In the genomic region with DNA sequence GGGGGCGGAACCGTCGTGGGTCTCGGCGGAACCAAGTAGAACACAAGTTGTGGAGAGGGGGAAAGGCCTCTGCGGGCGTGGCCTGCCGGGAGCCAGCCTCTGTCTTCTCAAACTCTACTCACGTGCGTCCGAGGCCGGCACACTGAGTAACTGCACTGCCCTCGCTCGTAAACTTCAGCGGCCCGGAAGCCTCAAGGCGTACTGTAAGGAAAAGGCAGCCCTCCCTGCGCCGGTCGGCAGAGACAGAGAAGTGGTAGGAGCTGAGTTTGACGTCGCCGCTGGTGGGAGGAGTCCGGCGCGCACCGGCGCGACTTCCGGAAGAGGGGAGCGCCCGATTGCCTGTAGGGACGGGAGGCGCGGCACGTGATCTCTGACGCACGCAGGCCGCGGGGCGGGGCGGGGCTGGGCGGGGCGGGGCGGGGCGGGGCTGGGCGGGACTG, we compare ENCODE assay signal across 8 cellular contexts. TPM values are rescaled to one million over a fixed set of nuclear protein-coding genes. Genes with fewer than 3 reads are reported as not detected.
DNase-seq lines count a peak whose midpoint lies in the region; ATAC-seq and TF ChIP-seq lines count a peak whose summit lies in the region.

A gene with protein sequence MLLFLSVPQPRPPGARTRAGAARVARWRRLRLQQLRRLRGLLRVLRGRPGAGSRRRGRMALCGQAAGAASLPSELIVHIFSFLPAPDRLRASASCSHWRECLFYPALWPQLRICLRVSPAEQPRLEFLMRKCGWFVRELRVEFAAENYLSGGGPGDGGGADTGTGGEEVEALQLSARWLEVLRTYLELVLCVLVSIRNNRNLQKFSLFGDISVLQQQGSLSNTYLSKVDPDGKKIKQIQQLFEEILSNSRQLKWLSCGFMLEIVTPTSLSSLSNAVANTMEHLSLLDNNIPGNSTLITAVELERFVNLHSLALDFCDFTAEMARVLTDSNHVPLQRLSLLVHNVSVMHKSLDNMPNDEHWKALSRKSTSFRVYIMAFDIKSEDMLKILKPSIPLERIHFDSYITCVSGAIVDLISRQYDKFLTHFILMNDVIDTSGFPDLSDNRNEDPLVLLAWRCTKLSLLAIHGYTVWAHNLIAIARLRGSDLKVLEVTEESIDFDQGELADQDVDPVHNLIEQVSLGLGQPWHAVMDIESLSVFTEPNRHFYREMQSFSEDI (minus strand): TSS at position 255 of the 440 bp plus-strand sequence. CDS start 271 bp downstream, outside the sequence.

- DNase-seq in AG09319 (ENCODE audit: extremely low read depth, low read depth) (peak; percentile 92), GM19238 (ENCODE audit: insufficient read length, low spot score) (peak; percentile 94), NCI-H510A (lab: John Stamatoyannopoulos, UW) (peak; percentile 83), cerebellum (ENCODE audit: low spot score) (peak; percentile 96), kidney epithelial cell (ENCODE audit: low read depth) (peak; percentile 68)
- peak; percentile 85 to 91 for DNase-seq in activated CD4-positive, alpha-beta T cell treated with anti-CD3 and anti-CD28 coated beads for 24 hours (ENCODE audit: low read depth in 2 of 2)
- DNase-seq in stimulated activated CD4-positive, alpha-beta T cell treated with anti-CD3 and anti-CD28 coated beads, Interleukin-15, amount 100 ng/mL, for 24 hours, result peak; percentile 96

- H3K36me3 ChIP-seq in kidney epithelial cell (ENCODE audit: control insufficient read depth, insufficient read depth, low read length), result no peaks in the 10 kb centered on the region

- TF ChIP-seq CTCF in AG09319 (IDR thresholded peaks at IDR 0.05; ENCODE audit: low read depth, low read length), result no peak
- no peak for TF ChIP-seq CTCF in kidney epithelial cell (IDR thresholded peaks at IDR 0.05; ENCODE audit: insufficient read depth, low read length, poor library complexity, severe bottlenecking)

- ATAC-seq in HG03439 (IDR thresholded peaks at IDR 0.05; ENCODE audit: unreplicated experiment), result peak; percentile 82

- H3K4me3 ChIP-seq in kidney epithelial cell (ENCODE audit: low read depth, low read length), result peak within 1 kb of the TSS; percentile 94

- H3K27me3 ChIP-seq in kidney epithelial cell (ENCODE audit: control insufficient read depth, insufficient read depth, low read length), result no peaks in the 10 kb centered on the region

RNA-seq across cellular contexts. Expression of the gene that starts here (rescaled TPM):
- total RNA-seq in cerebellum, result 13.3 TPM
- total RNA-seq in kidney epithelial cell, result 13.7 and 17.7 TPM in 2 replicates

Comparison
In these comparisons a context has a peak if more than half of its experiments do, and no peak if none do; other contexts are left out.
1. Peak in every context shown above with its lines: DNase-seq, ATAC-seq and H3K4me3 ChIP-seq.